ENCODE assay signal across 15 cellular contexts in the genomic region with DNA sequence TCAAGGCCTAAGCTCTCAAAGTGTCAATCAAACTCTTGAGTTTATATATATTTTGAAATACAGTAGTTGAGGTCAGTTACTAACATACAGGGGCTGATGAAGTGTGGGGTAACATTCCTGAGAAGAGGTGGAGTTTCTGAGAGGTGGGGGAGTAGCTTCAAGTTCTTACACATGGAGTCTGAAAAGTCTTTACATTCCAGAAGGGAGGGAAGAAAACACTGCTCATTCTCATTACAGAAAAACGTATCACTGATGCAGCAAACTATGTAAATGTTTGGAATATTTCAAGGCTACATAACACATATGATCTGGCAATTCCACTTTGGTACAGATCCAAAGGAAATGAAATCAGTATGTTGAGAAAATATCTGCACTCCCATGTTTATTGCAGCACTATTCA.
"Had no signal": no experiment of that assay in that cellular context is flagged by ENCODE, and none has a peak within 500 bp of the region (broad histone marks: within the 10 kb centered on the region; RNA-seq: fewer than 3 reads in every experiment).

No MANE protein-coding gene starts in this region.

- H2AFZ ChIP-seq: parathyroid adenoma had no signal

- H3K27ac ChIP-seq: body of pancreas, dorsolateral prefrontal cortex, heart left ventricle, parathyroid adenoma, thyroid gland, uterus, WERI-Rb-1 had no signal

- H3K9ac ChIP-seq: parathyroid adenoma had no signal

- H3K9me3 ChIP-seq: body of pancreas, heart left ventricle, thyroid gland, uterus had no signal

- H3K36me3 ChIP-seq: heart left ventricle, thyroid gland, uterus, WERI-Rb-1 had no signal

- H3K27me3 ChIP-seq: body of pancreas, dorsolateral prefrontal cortex, heart left ventricle, thyroid gland, uterus had no signal

- ATAC-seq: activated CD8-positive, alpha-beta T cell treated with anti-CD3 and anti-CD28 coated beads for 36 hours; activated naive CD8-positive, alpha-beta T cell treated with anti-CD3 and anti-CD28 coated beads, Interleukin-2, amount 50 U/mL, for 24 hours; body of pancreas; heart left ventricle had no signal

- H3K4me3 ChIP-seq: body of pancreas, dorsolateral prefrontal cortex, heart left ventricle, thyroid gland, uterus had no signal

- DNase-seq: activated CD4-positive, alpha-beta T cell treated with anti-CD3 and anti-CD28 coated beads for 4 hours; activated CD8-positive, alpha-beta T cell treated with anti-CD3 and anti-CD28 coated beads for 36 hours; activated naive CD4-positive, alpha-beta T cell treated with Interleukin-2 at 50 U/mL for 16 hours; activated naive CD8-positive, alpha-beta T cell treated with anti-CD3 and anti-CD28 coated beads, Interleukin-2, amount 50 U/mL, for 24 hours; body of pancreas; dorsolateral prefrontal cortex; heart left ventricle; islet precursor cell; retina; small intestine; T-helper 1 cell; thyroid gland; uterus; WERI-Rb-1 had no signal

- H3K4me1 ChIP-seq: body of pancreas, heart left ventricle, parathyroid adenoma, thyroid gland, uterus had no signal
